1 cellular context compared by ENCODE assay signal in genomic region chr2:206457188-206457634, GRCh38.
TF ChIP-seq lines count a peak whose summit lies in the region.

No MANE protein-coding gene starts in this region.

TF ChIP-seq in GM12878, 131 proteins besides CTCF, POLR2A, EP300 and RAD21 (continued from another document and continues in another):
- no peak for TF ChIP-seq REST (IDR thresholded peaks at IDR 0.05; ENCODE audit: low read depth, low read length)
- 0 out of 2 replicates have a peak, but pooled peaks have one; percentile 74 for TF ChIP-seq CBX5 (IDR thresholded peaks at IDR 0.05; ENCODE audit: low read depth)
- peak; percentile 80 for TF ChIP-seq NR2F1 (conservative IDR thresholded peaks at IDR 0.05)
- peak; percentile 90 for TF ChIP-seq SKIL (IDR thresholded peaks at IDR 0.05; ENCODE audit: low read depth, poor library complexity, severe bottlenecking)
- peak; percentile 51; the same call in 1 of the 2 replicates for TF ChIP-seq BACH1 (IDR thresholded peaks at IDR 0.05; ENCODE audit: borderline replicate concordance)
- peak; percentile 66; the same call in 1 of the 2 replicates for TF ChIP-seq PAX5 (IDR thresholded peaks at IDR 0.05; ENCODE audit: borderline replicate concordance, low read depth, low read length)
- peak; percentile 96 for TF ChIP-seq IKZF1 (conservative IDR thresholded peaks at IDR 0.05)
- TF ChIP-seq ATF7 (IDR thresholded peaks at IDR 0.05; ENCODE audit: low read depth), result peak; percentile 74
- no peak for TF ChIP-seq ZNF592 (IDR thresholded peaks at IDR 0.05)
- TF ChIP-seq DPF2 (IDR thresholded peaks at IDR 0.05), result peak; percentile 89
- TF ChIP-seq ATF2 (IDR thresholded peaks at IDR 0.05; ENCODE audit: low read length), result peak; percentile 88
- peak; percentile 66; the same call in 1 of the 2 replicates for TF ChIP-seq TCF12 (IDR thresholded peaks at IDR 0.05; ENCODE audit: low read depth, low read length)
- peak; percentile 77; the same call in 1 of the 2 replicates for TF ChIP-seq MEF2A (IDR thresholded peaks at IDR 0.05; ENCODE audit: insufficient read depth, low read depth, low read length)
- peak; percentile 80 for TF ChIP-seq NBN (IDR thresholded peaks at IDR 0.05)
- TF ChIP-seq RCOR1 (conservative IDR thresholded peaks at IDR 0.05; ENCODE audit: low read depth, low read length), result 0 out of 2 replicates have a peak, but pooled peaks have one; percentile 40
- peak in 1 of 2 experiments; percentile 30; a peak in 2 of 4 replicates for TF ChIP-seq CEBPB (IDR thresholded peaks at IDR 0.05; ENCODE audit: borderline replicate concordance in 1 of 2, low read depth in 2 of 2, low read length in 2 of 2)
- peak; percentile 61; the same call in 1 of the 2 replicates for TF ChIP-seq BMI1 (IDR thresholded peaks at IDR 0.05; ENCODE audit: borderline replicate concordance)
- TF ChIP-seq PBX3 (IDR thresholded peaks at IDR 0.05; ENCODE audit: insufficient replicate concordance, low read depth, low read length), result no peak
- no peak for TF ChIP-seq ESRRA (IDR thresholded peaks at IDR 0.05; ENCODE audit: low read length)
- peak; percentile 94 for TF ChIP-seq RELB (IDR thresholded peaks at IDR 0.05; ENCODE audit: low read depth)
- peak in 1 of 2 experiments; percentile 74; a peak in 1 of 4 replicates for TF ChIP-seq ETV6 (conservative IDR thresholded peaks at IDR 0.05 in 1 of 2, IDR thresholded peaks at IDR 0.05 in 1 of 2; ENCODE audit: borderline replicate concordance in 1 of 2, low read depth in 1 of 2)
- no peak for TF ChIP-seq SUZ12 (IDR thresholded peaks at IDR 0.05; ENCODE audit: unreplicated experiment)
- TF ChIP-seq ZBED1 (IDR thresholded peaks at IDR 0.05; ENCODE audit: borderline replicate concordance), result peak; percentile 92; the same call in 1 of the 2 replicates
- no peak for TF ChIP-seq CUX1 (IDR thresholded peaks at IDR 0.05; ENCODE audit: insufficient replicate concordance, low read depth, low read length)
- peak; percentile 85 for TF ChIP-seq SPI1 (IDR thresholded peaks at IDR 0.05; ENCODE audit: borderline replicate concordance, insufficient read depth, low read depth, low read length)
- peak; percentile 67 for TF ChIP-seq JUNB (IDR thresholded peaks at IDR 0.05)
- peak; percentile 81 for TF ChIP-seq BCL11A (IDR thresholded peaks at IDR 0.05; ENCODE audit: low read depth, low read length)
- no peak for TF ChIP-seq E2F8 (IDR thresholded peaks at IDR 0.05; ENCODE audit: low read depth, partially characterized antibody)
- no peak for TF ChIP-seq ZNF384 (IDR thresholded peaks at IDR 0.05; ENCODE audit: borderline replicate concordance, low read depth, low read length)
- peak; percentile 69 for TF ChIP-seq ZNF217 (IDR thresholded peaks at IDR 0.05)
- TF ChIP-seq ZNF24 (IDR thresholded peaks at IDR 0.05), result no peak
